1 cellular context compared by ENCODE assay signal in the genomic region with DNA sequence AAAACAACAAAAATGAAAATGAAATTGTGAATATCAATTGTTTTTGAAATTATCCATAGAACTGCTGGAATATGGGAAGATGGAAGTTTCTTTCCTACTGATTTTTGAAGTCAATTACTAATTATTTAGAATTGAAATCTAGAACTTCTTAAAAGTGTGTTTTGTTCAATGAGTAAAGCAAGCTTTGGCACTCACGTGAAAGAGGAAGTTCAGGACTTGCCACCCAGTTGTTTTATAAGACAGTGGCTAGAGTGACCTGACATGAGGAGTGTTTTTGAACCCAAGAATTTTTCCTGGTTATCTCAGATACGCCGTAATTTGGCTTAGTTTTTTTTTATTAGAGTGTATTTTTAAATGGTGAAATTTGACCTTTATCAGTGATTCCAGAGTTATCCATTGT.
TF ChIP-seq lines count a peak whose summit lies in the region.

No MANE protein-coding gene starts in this region.

TF ChIP-seq in HepG2, 621 proteins besides CTCF, POLR2A, EP300 and RAD21:
- TF ChIP-seq NR2C2 (CRISPR knock-in tag; IDR thresholded peaks at IDR 0.05; ENCODE audit: borderline replicate concordance) = no peak
- TF ChIP-seq XBP1 (CRISPR knock-in tag; IDR thresholded peaks at IDR 0.05) = no peak
- TF ChIP-seq ZMYM2 (CRISPR knock-in tag; IDR thresholded peaks at IDR 0.05) = no peak
- no peak for TF ChIP-seq ZNF17 (CRISPR knock-in tag; IDR thresholded peaks at IDR 0.05)
- no peak for TF ChIP-seq ATF7-NPFF (CRISPR knock-in tag; IDR thresholded peaks at IDR 0.05; ENCODE audit: low read depth)
- no peak for TF ChIP-seq PHF20 (CRISPR knock-in tag; IDR thresholded peaks at IDR 0.05)
- no peak for TF ChIP-seq ZEB1 (IDR thresholded peaks at IDR 0.05; ENCODE audit: insufficient replicate concordance, low read depth)
- no peak for TF ChIP-seq SNAPC5 (CRISPR knock-in tag; IDR thresholded peaks at IDR 0.05; ENCODE audit: borderline replicate concordance)
- no peak for TF ChIP-seq ZNF703 (CRISPR knock-in tag; IDR thresholded peaks at IDR 0.05; ENCODE audit: borderline replicate concordance)
- TF ChIP-seq ZNF704 (CRISPR knock-in tag; IDR thresholded peaks at IDR 0.05; ENCODE audit: borderline replicate concordance) = no peak
